Comparison of ENCODE assay signal across 23 cellular contexts in the genomic region with DNA sequence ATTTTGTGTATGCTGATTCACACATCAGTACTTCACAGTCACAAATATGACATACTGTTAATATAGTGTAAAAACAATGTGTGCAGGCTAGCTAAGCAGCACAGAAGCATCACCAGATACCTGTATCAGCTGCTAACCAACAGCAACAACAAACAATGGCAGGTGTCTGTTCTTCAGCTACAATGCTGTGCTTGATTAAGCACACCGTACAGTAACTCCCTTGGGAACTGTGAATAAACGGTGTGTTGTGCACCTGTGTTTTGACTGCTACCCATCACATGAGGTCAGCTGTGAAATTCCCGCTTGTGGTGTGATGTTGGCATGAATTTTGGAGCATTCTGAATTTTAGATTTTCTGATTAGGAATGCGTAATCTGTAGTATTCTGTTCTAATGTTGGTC.
DNase-seq lines count a peak whose midpoint lies in the region; ATAC-seq lines count a peak whose summit lies in the region.
"Had no signal": no experiment of that assay in that cellular context is flagged by ENCODE, and none has a peak within 500 bp of the region (broad histone marks: within the 10 kb centered on the region; RNA-seq: fewer than 3 reads in every experiment).

No MANE protein-coding gene starts in this region.

- DNase-seq in DMS153 treated with DMSO at 0.1 percent for 48 hours (lab: John Stamatoyannopoulos, UW; ENCODE audit: unreplicated experiment) (peak; percentile 90), NCI-H1105 (lab: John Stamatoyannopoulos, UW) (peak; percentile 30), NCI-H2171 treated with DMSO at 0.1 percent for 48 hours (lab: John Stamatoyannopoulos, UW) (peak; percentile 14), kidney tubule cell (ENCODE audit: low spot score) (peak; percentile 20)
- DNase-seq in activated CD4-positive, CD25-positive, alpha-beta regulatory T cell (lab: John Stamatoyannopoulos, UW), result no peak
- DNase-seq: activated CD4-positive, alpha-beta T cell treated with anti-CD3 and anti-CD28 coated beads, Interleukin-2, amount 50 U/mL, for 48 hours; activated CD8-positive, alpha-beta memory T cell treated with anti-CD3 and anti-CD28 coated beads, Interleukin-2, amount 50 U/mL, for 4 hours; activated naive CD4-positive, alpha-beta T cell treated with anti-CD3 and anti-CD28 coated beads for 36 hours; adrenal gland; body of pancreas; DMS 273 treated with DMSO at 0.1 percent for 48 hours; dorsolateral prefrontal cortex; HCEC 1CT; hypothalamus; immature natural killer cell; NCI-H510A treated with DMSO at 0.1 percent for 48 hours; occipital lobe; RPMI8226; stimulated activated naive CD4-positive, alpha-beta T cell treated with Interleukin-2 at 50 U/mL for 16 hours had no signal

- ATAC-seq in HG02840 (IDR thresholded peaks at IDR 0.05; ENCODE audit: low FRiP score, unreplicated experiment) (no peak), GM21515 (IDR thresholded peaks at IDR 0.05; ENCODE audit: unreplicated experiment) (no peak)
- ATAC-seq: body of pancreas, gastroesophageal sphincter, left lobe of liver had no signal

Comparison
In these comparisons a context has a peak if more than half of its experiments do, and no peak if none do; other contexts are left out.
1. DNase-seq: peak in DMS153 treated with DMSO at 0.1 percent for 48 hours (single experiment), NCI-H1105 (single experiment), NCI-H2171 treated with DMSO at 0.1 percent for 48 hours (single experiment) and kidney tubule cell (single experiment); none in activated CD4-positive, CD25-positive, alpha-beta regulatory T cell (0 of 4).